Comparison of ENCODE assay signal across 9 cellular contexts in the genomic region with DNA sequence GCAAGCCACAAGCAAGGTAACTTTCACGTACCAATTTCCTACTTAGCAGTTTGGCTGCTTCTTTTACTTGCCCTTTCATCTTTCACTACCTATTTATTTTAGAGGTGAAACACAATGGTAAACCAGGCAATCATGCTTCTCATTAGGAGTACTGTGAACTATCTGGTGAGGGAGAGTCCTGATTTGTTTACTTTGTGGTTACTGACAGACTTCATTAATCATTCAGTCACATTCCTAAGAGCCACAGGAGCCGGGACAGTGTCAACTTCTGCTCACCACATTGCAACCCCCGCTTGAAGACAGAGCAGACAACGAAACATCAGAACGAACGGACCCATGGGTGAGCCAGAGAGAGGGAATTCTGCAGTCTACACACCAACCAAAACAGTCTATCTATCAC. TPM values are rescaled to one million over a fixed set of nuclear protein-coding genes. Genes with fewer than 3 reads are reported as not detected.
A peak's percentile ranks its signal among the peaks of the same experiment; 100 is the strongest.
DNase-seq lines count a peak whose midpoint lies in the region; ATAC-seq, FAIRE-seq and TF ChIP-seq lines count a peak whose summit lies in the region.
"Had no signal": no experiment of that assay in that cellular context is flagged by ENCODE, and none has a peak within 500 bp of the region (broad histone marks: within the 10 kb centered on the region; RNA-seq: fewer than 3 reads in every experiment).

No MANE protein-coding gene starts in this region.

- H3K4me3 Mint-ChIP-seq in progenitor cell of endocrine pancreas (ENCODE audit: low read depth) = peak overlapping the region; percentile 7
- no peak overlapping the region for H3K4me3 Mint-ChIP-seq in activated CD8-positive, alpha-beta T cell treated with anti-CD3 and anti-CD28 coated beads, Interleukin-2, amount 10 ng/mL, durations not matched to agents 7 days and 5 days
- H3K4me3 Mint-ChIP-seq: activated naive CD8-positive, alpha-beta T cell; natural killer cell had no signal

- peak; percentile 36 for DNase-seq in GM23248
- DNase-seq in NCI-H1105 (lab: John Stamatoyannopoulos, UW) = peak; percentile 32
- no peak for DNase-seq in progenitor cell of endocrine pancreas (ENCODE audit: low spot score, unreplicated experiment)
- no peak for DNase-seq in frontal cortex (ENCODE audit: low spot score in 2 of 2)
- DNase-seq in activated CD8-positive, alpha-beta T cell treated with anti-CD3 and anti-CD28 coated beads, Interleukin-2, amount 10 ng/mL, durations not matched to agents 7 days and 5 days = no peak
- DNase-seq in activated T-cell treated with anti-CD3 and anti-CD28 coated beads, Interleukin-2, amount 50 U/mL, for 48 hours = no peak
- DNase-seq: natural killer cell had no signal

- peaks cover 24% of the 10 kb centered on the region for H3K4me1 Mint-ChIP-seq in progenitor cell of endocrine pancreas (ENCODE audit: low read depth)
- no peaks in the 10 kb centered on the region for H3K4me1 Mint-ChIP-seq in activated CD8-positive, alpha-beta T cell treated with anti-CD3 and anti-CD28 coated beads, Interleukin-2, amount 10 ng/mL, durations not matched to agents 7 days and 5 days (ENCODE audit: low read depth)
- H3K4me1 Mint-ChIP-seq: natural killer cell had no signal

- no peaks in the 10 kb centered on the region for H3K27me3 Mint-ChIP-seq in progenitor cell of endocrine pancreas
- H3K27me3 Mint-ChIP-seq in activated CD8-positive, alpha-beta T cell treated with anti-CD3 and anti-CD28 coated beads, Interleukin-2, amount 10 ng/mL, durations not matched to agents 7 days and 5 days (ENCODE audit: low read depth) = no peaks in the 10 kb centered on the region
- H3K27me3 Mint-ChIP-seq: activated naive CD8-positive, alpha-beta T cell had no signal

- no peak for FAIRE-seq in frontal cortex (lab: Jason Lieb, UNC)

- POLR2A ChIA-PET in activated CD8-positive, alpha-beta T cell treated with anti-CD3 and anti-CD28 coated beads, Interleukin-2, amount 10 ng/mL, durations not matched to agents 7 days and 5 days (lab: Charles Lee) = no interaction called here

- peak; percentile 44 for ATAC-seq in esophagus mucosa
- no peak for ATAC-seq in activated CD8-positive, alpha-beta T cell treated with anti-CD3 and anti-CD28 coated beads, Interleukin-2, amount 10 ng/mL, durations not matched to agents 7 days and 5 days
- ATAC-seq: natural killer cell had no signal

- H3K9me3 Mint-ChIP-seq in progenitor cell of endocrine pancreas (ENCODE audit: low read depth) = no peaks in the 10 kb centered on the region
- no peaks in the 10 kb centered on the region for H3K9me3 Mint-ChIP-seq in activated CD8-positive, alpha-beta T cell treated with anti-CD3 and anti-CD28 coated beads, Interleukin-2, amount 10 ng/mL, durations not matched to agents 7 days and 5 days (ENCODE audit: insufficient read depth)
- H3K9me3 Mint-ChIP-seq: natural killer cell had no signal

- no peaks in the 10 kb centered on the region for H3K9me2 ChIP-seq in GM23248 (ENCODE audit: insufficient read depth)

- TF ChIP-seq CTCF in progenitor cell of endocrine pancreas (IDR thresholded peaks at IDR 0.05; ENCODE audit: unreplicated experiment) = no peak

- WGBS in GM23248 (ENCODE audit: low coverage in 1 of 2, low lambda C conversion rate in 2 of 2, missing lambda C conversion rate in 2 of 2), 2 experiments = 41 to 50% methylated on average over 6 of the region's 6 CpGs

- no peaks in the 10 kb centered on the region for H3K79me2 ChIP-seq in GM23248 (ENCODE audit: insufficient read depth)

- H3K27ac ChIP-seq in GM23248 = no peak overlapping the region

- in situ Hi-C loops in GM23248 (cut with MboI) = no loop called here

- CTCF ChIA-PET in activated CD8-positive, alpha-beta T cell treated with anti-CD3 and anti-CD28 coated beads, Interleukin-2, amount 10 ng/mL, durations not matched to agents 7 days and 5 days (lab: Charles Lee) = interaction anchor here (1.5 to 1.8 kb wide), 2 partner anchors 9 to 40 kb away, joined by 4 to 8 read pairs; a partner anchor contains a TSS

- H2AFZ ChIP-seq in GM23248 = no peak overlapping the region

- H3K9ac ChIP-seq in GM23248 = no peak overlapping the region

- no peaks in the 10 kb centered on the region for H3K27me3 ChIP-seq in GM23248 (replicated peaks; ENCODE audit: insufficient read depth)

- H3K4me1 ChIP-seq in GM23248 (ENCODE audit: insufficient read depth) = peaks cover 10% of the 10 kb centered on the region; the same call in 1 of the 2 replicates

- H3K27ac Mint-ChIP-seq in progenitor cell of endocrine pancreas = peak overlapping the region; percentile 57
- H3K27ac Mint-ChIP-seq in activated CD8-positive, alpha-beta T cell treated with anti-CD3 and anti-CD28 coated beads, Interleukin-2, amount 10 ng/mL, durations not matched to agents 7 days and 5 days = no peak overlapping the region
- H3K27ac Mint-ChIP-seq: activated naive CD8-positive, alpha-beta T cell; natural killer cell had no signal

- no peaks in the 10 kb centered on the region for H3K9me3 ChIP-seq in GM23248 (ENCODE audit: low read depth)

- no peak overlapping the region for H3K4me3 ChIP-seq in GM23248

- peaks cover 8% of the 10 kb centered on the region for H3K36me3 ChIP-seq in GM23248 (ENCODE audit: low read depth)

- no peaks in the 10 kb centered on the region for H4K20me1 ChIP-seq in GM23248 (ENCODE audit: insufficient read depth)

- H3K4me2 ChIP-seq in GM23248 (ENCODE audit: unreplicated experiment) = no peak overlapping the region

- peaks cover 15% of the 10 kb centered on the region; the same call in 1 of the 2 replicates for H3F3A ChIP-seq in GM23248 (ENCODE audit: insufficient read depth)

- peaks cover 40% of the 10 kb centered on the region for H3K36me3 Mint-ChIP-seq in progenitor cell of endocrine pancreas (ENCODE audit: insufficient read depth)
- H3K36me3 Mint-ChIP-seq in activated CD8-positive, alpha-beta T cell treated with anti-CD3 and anti-CD28 coated beads, Interleukin-2, amount 10 ng/mL, durations not matched to agents 7 days and 5 days (ENCODE audit: low read depth) = peaks cover 45% of the 10 kb centered on the region

RNA-seq across cellular contexts. Expression of a gene that starts 28.8 kb away (rescaled TPM):
- 608 and 817 TPM in 2 replicates for total RNA-seq in GM23248 (2014; rRNA removed; shearing (Covaris generic))
- 456 and 464 TPM in 2 replicates for polyA plus RNA-seq in GM23248 (2016; fragmentation: Nextera tagmentation; extraction: Ambion mirVana)
- 201 TPM for total RNA-seq in esophagus mucosa
- 7.2 and 10.7 TPM in 2 replicates for total RNA-seq in progenitor cell of endocrine pancreas
- 33.0 TPM for total RNA-seq in frontal cortex
- total RNA-seq in activated CD8-positive, alpha-beta T cell treated with anti-CD3 and anti-CD28 coated beads, Interleukin-2, amount 10 ng/mL, durations not matched to agents 7 days and 5 days = 10 to 100 TPM in 1 of 2 experiments, 1 to 10 TPM in 1; 8.3 to 10.9 TPM

RNA-seq across cellular contexts. Expression of a gene that starts 40.1 kb away (rescaled TPM):
- 40.6 and 52.2 TPM in 2 replicates for total RNA-seq in GM23248 (2014; rRNA removed; shearing (Covaris generic))
- 26.8 and 28.1 TPM in 2 replicates for polyA plus RNA-seq in GM23248 (2016; fragmentation: Nextera tagmentation; extraction: Ambion mirVana)
- total RNA-seq in esophagus mucosa (43.1 TPM), progenitor cell of endocrine pancreas (44.6 and 44.8 TPM in 2 replicates), frontal cortex (33.8 TPM)
- total RNA-seq in activated CD8-positive, alpha-beta T cell treated with anti-CD3 and anti-CD28 coated beads, Interleukin-2, amount 10 ng/mL, durations not matched to agents 7 days and 5 days = 10 to 100 TPM; 40.6 to 44.3 TPM

Comparison
In these comparisons a context has a peak if more than half of its experiments do, and no peak if none do; other contexts are left out.
1. DNase-seq: peak in GM23248 (single experiment) and NCI-H1105 (single experiment); none in progenitor cell of endocrine pancreas (single experiment), frontal cortex (0 of 2), activated CD8-positive, alpha-beta T cell treated with anti-CD3 and anti-CD28 coated beads, Interleukin-2, amount 10 ng/mL, durations not matched to agents 7 days and 5 days (single experiment) and activated T-cell treated with anti-CD3 and anti-CD28 coated beads, Interleukin-2, amount 50 U/mL, for 48 hours (0 of 2).